27 cellular contexts compared by ENCODE assay signal in the genomic region with DNA sequence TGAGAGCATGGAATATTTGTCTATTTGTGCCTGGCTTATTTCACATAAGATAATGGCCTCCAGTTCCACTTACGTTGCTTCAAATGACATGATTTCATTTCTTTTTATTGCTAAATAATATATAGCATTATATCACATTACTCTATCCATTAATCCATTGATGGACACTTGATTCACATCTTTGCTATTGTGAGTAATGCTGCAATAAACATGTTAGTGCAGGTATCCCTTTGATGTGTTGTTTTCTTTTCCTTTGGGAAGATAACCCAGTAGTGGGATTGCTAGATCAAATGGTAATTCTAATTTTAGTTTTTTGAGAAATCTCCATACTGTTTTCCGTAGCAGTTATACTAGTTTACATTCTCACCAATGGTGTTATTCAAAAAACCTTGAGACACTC.
"Had no signal": no experiment of that assay in that cellular context is flagged by ENCODE, and none has a peak within 500 bp of the region (broad histone marks: within the 10 kb centered on the region; RNA-seq: fewer than 3 reads in every experiment).

No MANE protein-coding gene starts in this region.

- H3K4me3 ChIP-seq: stomach, suprapubic skin, testis, thoracic aorta, thyroid gland, tibial artery, tibial nerve, transverse colon, upper lobe of left lung, upper lobe of right lung, uterus, vagina had no signal

- H3K4me1 ChIP-seq: stomach, suprapubic skin, testis, thyroid gland, tibial artery, tibial nerve, transverse colon, upper lobe of left lung, upper lobe of right lung, uterus, vagina had no signal

- H3K27ac ChIP-seq: stomach, suprapubic skin, testis, thoracic aorta, thyroid gland, tibial artery, tibial nerve, transverse colon, upper lobe of left lung, upper lobe of right lung, uterus, vagina had no signal

- ATAC-seq: stimulated activated effector memory CD8-positive, alpha-beta T cell treated with anti-CD3 and anti-CD28 coated beads, Interleukin-12 subunit alpha, Interleukin-12 subunit beta, amount 100 ng/mL, for 72 hours; stimulated activated memory B cell treated with anti-CD40 and anti-IgM and Interleukin-4, amounts not matched to agents 10 μg/mL and 1 μg/mL and 100 μg/mL, for 72 hours; stimulated activated naive B cell treated with anti-CD40 and anti-IgM and Interleukin-4, amounts not matched to agents 10 μg/mL and 1 μg/mL and 100 μg/mL, for 72 hours; stimulated activated naive CD8-positive, alpha-beta T cell treated with anti-CD3 and anti-CD28 coated beads, Interleukin-15, amount 100 ng/mL, for 72 hours; stimulated activated naive CD8-positive, alpha-beta T cell treated with anti-CD3 and anti-CD28 coated beads, Interleukin-15, Interleukin-2, amounts not matched to agents 100 U/mL and 50 U/mL, for 24 hours; upper lobe of right lung had no signal

- FAIRE-seq: urothelium cell line had no signal

- DNase-seq: stimulated activated CD4-positive, alpha-beta T cell treated with anti-CD3 and anti-CD28 coated beads, Interleukin-2, amount 100 ng/mL, for 48 hours; stimulated activated CD4-positive, alpha-beta T cell treated with anti-CD3 and anti-CD28 coated beads, Interleukin-4, amount 100 ng/mL, for 1 hour; stimulated activated CD4-positive, alpha-beta T cell treated with anti-CD3 and anti-CD28 coated beads, Interleukin-4, amount 100 ng/mL, for 24 hours; stimulated activated CD4-positive, alpha-beta T cell treated with anti-CD3 and anti-CD28 coated beads, Interleukin-4, amount 100 ng/mL, for 4 hours; stimulated activated CD8-positive, alpha-beta memory T cell treated with anti-CD3 and anti-CD28 coated beads, Interleukin-4, amount 100 ng/mL, for 48 hours; stimulated activated naive B cell treated with anti-CD40 and anti-IgM and Interleukin-4, amounts not matched to agents 10 μg/mL and 1 μg/mL and 100 μg/mL, for 72 hours; stimulated activated naive CD4-positive, alpha-beta T cell; stimulated activated naive CD4-positive, alpha-beta T cell treated with Interleukin-2 at 50 U/mL for 16 hours; stimulated activated naive CD8-positive, alpha-beta T cell treated with anti-CD3 and anti-CD28 coated beads, Interleukin-15, amount 100 ng/mL, for 72 hours; stimulated activated naive CD8-positive, alpha-beta T cell treated with anti-CD3 and anti-CD28 coated beads, Interleukin-15, Interleukin-2, amounts not matched to agents 100 U/mL and 50 U/mL, for 24 hours; stomach; substantia nigra; testis; thyroid gland; tibial artery; transverse colon; trophoblast cell; upper lobe of left lung; upper lobe of right lung; uterus had no signal

- H3K9me3 ChIP-seq: suprapubic skin, testis, thoracic aorta, thyroid gland, tibial artery, transverse colon, upper lobe of left lung, upper lobe of right lung, uterus, vagina had no signal

- H3K27me3 ChIP-seq: stomach, suprapubic skin, testis, thyroid gland, tibial artery, tibial nerve, transverse colon, upper lobe of left lung, upper lobe of right lung, uterus, vagina had no signal

- H3K36me3 ChIP-seq: stomach, suprapubic skin, thoracic aorta, thyroid gland, tibial artery, tibial nerve, transverse colon, upper lobe of left lung, upper lobe of right lung, uterus, vagina had no signal
